In the genomic region with DNA sequence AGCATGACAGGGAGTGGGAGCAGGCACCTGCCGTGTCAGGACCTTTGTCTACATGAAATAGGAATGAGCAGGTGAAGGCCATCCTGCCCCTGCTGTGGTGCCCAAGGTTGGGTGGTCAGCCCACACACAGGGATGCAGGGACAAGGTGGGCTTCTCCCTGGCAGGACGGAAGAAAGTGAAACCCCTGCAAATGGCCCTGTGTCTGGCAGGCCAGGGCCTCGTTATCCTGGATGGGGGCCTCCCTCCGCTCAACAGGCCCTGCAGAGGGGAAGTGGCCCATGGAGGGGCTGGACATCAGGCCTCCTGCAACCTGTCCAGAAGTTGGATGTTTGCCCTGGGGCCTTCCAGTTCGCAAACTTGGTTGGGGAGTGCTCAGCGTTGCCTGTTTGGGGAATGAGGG, we compare ENCODE assay signal across 1 cellular context.
TF ChIP-seq lines count a peak whose summit lies in the region.

No MANE protein-coding gene starts in this region.

TF ChIP-seq in K562, 482 proteins besides CTCF, POLR2A, EP300 and RAD21:
- TF ChIP-seq, protein P1, sequence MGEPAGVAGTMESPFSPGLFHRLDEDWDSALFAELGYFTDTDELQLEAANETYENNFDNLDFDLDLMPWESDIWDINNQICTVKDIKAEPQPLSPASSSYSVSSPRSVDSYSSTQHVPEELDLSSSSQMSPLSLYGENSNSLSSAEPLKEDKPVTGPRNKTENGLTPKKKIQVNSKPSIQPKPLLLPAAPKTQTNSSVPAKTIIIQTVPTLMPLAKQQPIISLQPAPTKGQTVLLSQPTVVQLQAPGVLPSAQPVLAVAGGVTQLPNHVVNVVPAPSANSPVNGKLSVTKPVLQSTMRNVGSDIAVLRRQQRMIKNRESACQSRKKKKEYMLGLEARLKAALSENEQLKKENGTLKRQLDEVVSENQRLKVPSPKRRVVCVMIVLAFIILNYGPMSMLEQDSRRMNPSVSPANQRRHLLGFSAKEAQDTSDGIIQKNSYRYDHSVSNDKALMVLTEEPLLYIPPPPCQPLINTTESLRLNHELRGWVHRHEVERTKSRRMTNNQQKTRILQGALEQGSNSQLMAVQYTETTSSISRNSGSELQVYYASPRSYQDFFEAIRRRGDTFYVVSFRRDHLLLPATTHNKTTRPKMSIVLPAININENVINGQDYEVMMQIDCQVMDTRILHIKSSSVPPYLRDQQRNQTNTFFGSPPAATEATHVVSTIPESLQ (CRISPR knock-in tag; IDR thresholded peaks at IDR 0.05), result no peak
- TF ChIP-seq POLR2G (IDR thresholded peaks at IDR 0.05; ENCODE audit: low read depth, low read length) (peak; percentile 69), RBFOX2 (IDR thresholded peaks at IDR 0.05; ENCODE audit: low read depth, low read length) (0 out of 2 replicates have a peak, but pooled peaks have one; percentile 15)
TF ChIP-seq in K562: peak in this region for 2.
